In genomic region chr7:18293759-18294158, GRCh38 we compare ENCODE assay signal across 17 cellular contexts.
DNase-seq lines count a peak whose midpoint lies in the region; ATAC-seq, FAIRE-seq and TF ChIP-seq lines count a peak whose summit lies in the region.
"Had no signal": no experiment of that assay in that cellular context is flagged by ENCODE, and none has a peak within 500 bp of the region (broad histone marks: within the 10 kb centered on the region; RNA-seq: fewer than 3 reads in every experiment).

No MANE protein-coding gene starts in this region.

- H3K4me3 Mint-ChIP-seq in naive B cell = peak overlapping the region in 7 of 8 donors; percentile 44 to 93 (median 80)
- H3K4me3 Mint-ChIP-seq in stimulated activated naive B cell treated with anti-CD40 and anti-IgM and Interleukin-4, amounts not matched to agents 10 μg/mL and 1 μg/mL and 100 μg/mL, for 72 hours = peak overlapping the region; percentile 9 to 42
- H3K4me3 Mint-ChIP-seq: CD4-positive, alpha-beta memory T cell had no signal

- no peaks in the 10 kb centered on the region for H3K27me3 ChIP-seq in Loucy (ENCODE audit: insufficient read depth, low read length, poor library complexity, severe bottlenecking)
- no peaks in the 10 kb centered on the region for H3K27me3 ChIP-seq in sigmoid colon
- H3K27me3 ChIP-seq: BE2C had no signal

- DNase-seq in naive B cell (no peak), sigmoid colon (no peak), GM19238 (ENCODE audit: insufficient read length, low spot score) (no peak), AG20443 (ENCODE audit: low spot score) (no peak)
- no peak for DNase-seq in stimulated activated naive B cell treated with anti-CD40 and anti-IgM and Interleukin-4, amounts not matched to agents 10 μg/mL and 1 μg/mL and 100 μg/mL, for 72 hours
- DNase-seq: ACHN; BE2C; CD4-positive, alpha-beta memory T cell; DMS79; IMR-90 had no signal

- peaks cover 3% of the 10 kb centered on the region; the same call in 1 of the 2 replicates for H3F3A ChIP-seq in Loucy (ENCODE audit: low read depth)

- H3K9me3 Mint-ChIP-seq in naive B cell = no peaks in the 10 kb centered on the region
- H3K9me3 Mint-ChIP-seq in stimulated activated naive B cell treated with anti-CD40 and anti-IgM and Interleukin-4, amounts not matched to agents 10 μg/mL and 1 μg/mL and 100 μg/mL, for 72 hours = peaks cover 0 to 4% of the 10 kb centered on the region in 2 donors

- H3K27me3 Mint-ChIP-seq in naive B cell = no peaks in the 10 kb centered on the region
- H3K27me3 Mint-ChIP-seq in stimulated activated naive B cell treated with anti-CD40 and anti-IgM and Interleukin-4, amounts not matched to agents 10 μg/mL and 1 μg/mL and 100 μg/mL, for 72 hours = no peaks in the 10 kb centered on the region

- H3K4me1 Mint-ChIP-seq in naive B cell = peaks cover 66 to 82% (median 73%) of the 10 kb centered on the region in 3 donors
- H3K4me1 Mint-ChIP-seq in stimulated activated naive B cell treated with anti-CD40 and anti-IgM and Interleukin-4, amounts not matched to agents 10 μg/mL and 1 μg/mL and 100 μg/mL, for 72 hours = peaks cover 48 to 78% of the 10 kb centered on the region in 2 donors

- no peak for TF ChIP-seq POLR2A in sigmoid colon (IDR thresholded peaks at IDR 0.05)

- H3K9me3 ChIP-seq in Loucy (ENCODE audit: insufficient read depth, low read depth, low read length) (no peaks in the 10 kb centered on the region), sigmoid colon (no peaks in the 10 kb centered on the region)
- H3K9me3 ChIP-seq: BE2C, HAP-1 had no signal

- no peaks in the 10 kb centered on the region for H3K9me2 ChIP-seq in Loucy (replicated peaks; ENCODE audit: low read depth, low read length)

- H3K36me3 ChIP-seq in Loucy (ENCODE audit: insufficient read depth, low read length) (no peaks in the 10 kb centered on the region), sigmoid colon (no peaks in the 10 kb centered on the region)
- H3K36me3 ChIP-seq: BE2C, HAP-1 had no signal

- no peak for ATAC-seq in naive B cell (ENCODE audit: low read depth in 2 of 2)
- no peak for ATAC-seq in stimulated activated naive B cell treated with anti-CD40 and anti-IgM and Interleukin-4, amounts not matched to agents 10 μg/mL and 1 μg/mL and 100 μg/mL, for 72 hours (replicated peaks)

- peaks cover 65% of the 10 kb centered on the region for H3K4me1 ChIP-seq in Loucy (ENCODE audit: insufficient read depth, low read length, poor library complexity, severe bottlenecking)
- H3K4me1 ChIP-seq in sigmoid colon = peaks cover 0 to 21% (median 17%) of the 10 kb centered on the region in 4 donors
- H3K4me1 ChIP-seq: HAP-1 had no signal

- peaks cover 34% of the 10 kb centered on the region for H4K20me1 ChIP-seq in Loucy (ENCODE audit: insufficient read depth, low read length, poor library complexity, severe bottlenecking)

- 91 to 95% methylated on average over 2 of the region's 2 CpGs for WGBS in sigmoid colon, 2 donors

- H3K27ac ChIP-seq in sigmoid colon = no peak overlapping the region
- H3K27ac ChIP-seq: C4-2B, HL-60 had no signal

- intact Hi-C loops in sigmoid colon (cut with DNase I) = no loop called here

- TF ChIP-seq CTCF in Loucy (conservative IDR thresholded peaks at IDR 0.05; ENCODE audit: low read length) = no peak
- TF ChIP-seq CTCF in sigmoid colon (IDR thresholded peaks at IDR 0.05) = no peak

- H3K4me3 ChIP-seq in Loucy (ENCODE audit: low read length, poor library complexity, severe bottlenecking) = peak overlapping the region; percentile 80
- H3K4me3 ChIP-seq in sigmoid colon = no peak overlapping the region
- H3K4me3 ChIP-seq: HAP-1 had no signal

- H3K4me2 ChIP-seq in Loucy (ENCODE audit: low read depth, low read length, poor library complexity, severe bottlenecking) = peak overlapping the region; percentile 90

- H3K9ac ChIP-seq in Loucy (ENCODE audit: low read depth, low read length, poor library complexity, severe bottlenecking) = peak overlapping the region; percentile 80

- FAIRE-seq in endometrium (lab: Jason Lieb, UNC) = peak; percentile 53
- FAIRE-seq: GM12891, H1 had no signal

- peaks cover 80% of the 10 kb centered on the region for H3K79me2 ChIP-seq in Loucy (ENCODE audit: insufficient read depth, low read length)

- no peak overlapping the region for H2AFZ ChIP-seq in Loucy (ENCODE audit: low read length)

- TF ChIP-seq EP300 in sigmoid colon (IDR thresholded peaks at IDR 0.05) = no peak

- peak overlapping the region; percentile 58 to 86 (median 78) for H3K27ac Mint-ChIP-seq in naive B cell
- H3K27ac Mint-ChIP-seq in stimulated activated naive B cell treated with anti-CD40 and anti-IgM and Interleukin-4, amounts not matched to agents 10 μg/mL and 1 μg/mL and 100 μg/mL, for 72 hours = peak overlapping the region; percentile 75
- H3K27ac Mint-ChIP-seq: CD4-positive, alpha-beta memory T cell had no signal

- peaks cover 8% of the 10 kb centered on the region in 2 donors for H3K36me3 Mint-ChIP-seq in naive B cell
- peaks cover 4 to 7% of the 10 kb centered on the region in 2 donors for H3K36me3 Mint-ChIP-seq in stimulated activated naive B cell treated with anti-CD40 and anti-IgM and Interleukin-4, amounts not matched to agents 10 μg/mL and 1 μg/mL and 100 μg/mL, for 72 hours
- H3K36me3 Mint-ChIP-seq: CD4-positive, alpha-beta memory T cell had no signal
